Comparison of ENCODE assay signal across 12 cellular contexts in genomic region chr12:39623160-39623559, GRCh38. TPM values are rescaled to one million over a fixed set of nuclear protein-coding genes. Genes with fewer than 3 reads are reported as not detected.
A peak's percentile ranks its signal among the peaks of the same experiment; 100 is the strongest.
DNase-seq lines count a peak whose midpoint lies in the region; ATAC-seq and TF ChIP-seq lines count a peak whose summit lies in the region.
"Not testable (repeated sequence)": the region's sequence is repeated elsewhere in the genome, so short reads cannot be mapped to it uniquely, and the experiment has no call there.
"Had no signal": no experiment of that assay in that cellular context is flagged by ENCODE, and none has a peak within 500 bp of the region (broad histone marks: within the 10 kb centered on the region; RNA-seq: fewer than 3 reads in every experiment).

No MANE protein-coding gene starts in this region.

- not testable (repeated sequence) for H3K36me3 Mint-ChIP-seq in CD4-positive, alpha-beta T cell (ENCODE audit: low read depth); activated CD4-positive, alpha-beta T cell treated with anti-CD3 and anti-CD28 coated beads for 36 hours (ENCODE audit: low read depth)
- peaks cover 25% of the 10 kb centered on the region for H3K36me3 Mint-ChIP-seq in activated CD8-positive, alpha-beta T cell treated with anti-CD3 and anti-CD28 coated beads, Interleukin-2, amount 10 ng/mL, durations not matched to agents 7 days and 5 days (ENCODE audit: low read depth)
- H3K36me3 Mint-ChIP-seq in activated T-helper 2 cell treated with anti-CD3 and anti-CD28 coated beads, Interferon-gamma antibody, Interleukin-2, Interleukin-4, amounts not matched to agents 10 μg/mL and 5 μg/mL and 100 μg/mL, durations not matched to agents 14 hours and 24 hours and 36 hours (ENCODE audit: low read depth): peaks cover 10% of the 10 kb centered on the region

- H3K4me3 ChIP-seq in KMS-11 (IDR thresholded peaks at IDR 0.05; ENCODE audit: insufficient read depth, low read depth, low read length); effector memory CD4-positive, alpha-beta T cell (ENCODE audit: insufficient read depth, low read depth, low read length, poor library complexity, severe bottlenecking); spleen: not testable (repeated sequence)

- H3K4me2 ChIP-seq in KMS-11: peak overlapping the region; percentile 95

- not testable (repeated sequence) for H3K27me3 ChIP-seq in CD4-positive, alpha-beta T cell (ENCODE audit: control insufficient read depth, insufficient read depth, low read length); KMS-11 (ENCODE audit: insufficient read depth, low read depth); effector memory CD4-positive, alpha-beta T cell (replicated peaks; ENCODE audit: control insufficient read depth, insufficient read depth, low read length, poor library complexity, severe bottlenecking); spleen (replicated peaks in 1 of 7)

- intact Hi-C loops in CD4-positive, alpha-beta T cell (cut with DNase I, micrococcal nuclease): loop anchor here (5.0 to 10.0 kb wide), 3 partner anchors 59 to 181 kb away; partner anchors contain the start of gene KIF21A (in 1 of the 2)
- intact Hi-C loops in activated CD4-positive, alpha-beta T cell treated with anti-CD3 and anti-CD28 coated beads for 36 hours (cut with DNase I, micrococcal nuclease): loop anchor here (5.0 to 10.0 kb wide), 2 partner anchors 484 to 718 kb away; partner anchors contain the start of genes CPNE8 (in 1 of the 2) and SLC2A13 (in 1 of the 2)
- intact Hi-C loops in activated T-helper 2 cell treated with anti-CD3 and anti-CD28 coated beads, Interferon-gamma antibody, Interleukin-2, Interleukin-4, amounts not matched to agents 10 μg/mL and 5 μg/mL and 100 μg/mL, durations not matched to agents 14 hours and 24 hours and 36 hours (cut with micrococcal nuclease): loop anchor here (5.0 to 10.0 kb wide), 2 partner anchors 39 to 522 kb away; no protein-coding TSS in a partner anchor
- intact Hi-C loops in spleen (cut with DNase I; ENCODE audit: low total_unique reads): not testable (repeated sequence)

- not testable (repeated sequence) for H4K20me1 ChIP-seq in KMS-11 (ENCODE audit: insufficient read depth)

- ATAC-seq in CD4-positive, alpha-beta T cell (ENCODE audit: poor library complexity); activated CD4-positive, alpha-beta T cell treated with anti-CD3 and anti-CD28 coated beads for 36 hours; activated CD8-positive, alpha-beta T cell treated with anti-CD3 and anti-CD28 coated beads, Interleukin-2, amount 10 ng/mL, durations not matched to agents 7 days and 5 days: not testable (repeated sequence)

- CTCF ChIA-PET in CD4-positive, alpha-beta T cell (lab: Charles Lee): not testable (repeated sequence)
- CTCF ChIA-PET in activated CD4-positive, alpha-beta T cell treated with anti-CD3 and anti-CD28 coated beads for 36 hours (lab: Charles Lee): interaction anchor here (1.9 kb wide), 1 partner anchor 10 kb away, joined by 6 read pairs; no protein-coding TSS in a partner anchor
- CTCF ChIA-PET in activated CD8-positive, alpha-beta T cell treated with anti-CD3 and anti-CD28 coated beads, Interleukin-2, amount 10 ng/mL, durations not matched to agents 7 days and 5 days (lab: Charles Lee): interaction anchor here (1.9 kb wide), 1 partner anchor 68 kb away, joined by 5 read pairs; no protein-coding TSS in a partner anchor

- H3K4me1 Mint-ChIP-seq in CD4-positive, alpha-beta T cell (ENCODE audit: low read depth): peaks cover 41% of the 10 kb centered on the region
- H3K4me1 Mint-ChIP-seq in activated CD4-positive, alpha-beta T cell treated with anti-CD3 and anti-CD28 coated beads for 36 hours: peaks cover 62% of the 10 kb centered on the region
- H3K4me1 Mint-ChIP-seq in activated CD8-positive, alpha-beta T cell treated with anti-CD3 and anti-CD28 coated beads, Interleukin-2, amount 10 ng/mL, durations not matched to agents 7 days and 5 days (ENCODE audit: low read depth): peaks cover 55% of the 10 kb centered on the region
- H3K4me1 Mint-ChIP-seq in activated T-helper 2 cell treated with anti-CD3 and anti-CD28 coated beads, Interferon-gamma antibody, Interleukin-2, Interleukin-4, amounts not matched to agents 10 μg/mL and 5 μg/mL and 100 μg/mL, durations not matched to agents 14 hours and 24 hours and 36 hours (ENCODE audit: low read depth): peaks cover 39% of the 10 kb centered on the region

- H3K36me3 ChIP-seq in KMS-11 (ENCODE audit: insufficient read depth); effector memory CD4-positive, alpha-beta T cell (ENCODE audit: control insufficient read depth, insufficient read depth, low read length); spleen: not testable (repeated sequence)

- H2AFZ ChIP-seq in KMS-11 (ENCODE audit: low read depth): peak overlapping the region; percentile 35; the same call in 1 of the 2 replicates

- DNase-seq in CD4-positive, alpha-beta T cell; activated CD4-positive, alpha-beta T cell treated with anti-CD3 and anti-CD28 coated beads for 36 hours; activated CD8-positive, alpha-beta T cell treated with anti-CD3 and anti-CD28 coated beads, Interleukin-2, amount 10 ng/mL, durations not matched to agents 7 days and 5 days; activated T-helper 2 cell treated with anti-CD3 and anti-CD28 coated beads, Interferon-gamma antibody, Interleukin-2, Interleukin-4, amounts not matched to agents 10 μg/mL and 5 μg/mL and 100 μg/mL, durations not matched to agents 14 hours and 24 hours and 36 hours (ENCODE audit: low spot score); effector memory CD4-positive, alpha-beta T cell: not testable (repeated sequence)
- peak; percentile 47 for DNase-seq in spleen

- H3K79me2 ChIP-seq in KMS-11 (ENCODE audit: insufficient read depth, low read depth): peaks cover 16% of the 10 kb centered on the region

- H3K9ac ChIP-seq in KMS-11: not testable (repeated sequence)

- H3K9me3 ChIP-seq in CD4-positive, alpha-beta T cell (ENCODE audit: control insufficient read depth, low read length); effector memory CD4-positive, alpha-beta T cell (ENCODE audit: control insufficient read depth, low read length); spleen: not testable (repeated sequence)

- H3K4me1 ChIP-seq in KMS-11 (ENCODE audit: low read depth, poor library complexity, severe bottlenecking) (peaks cover 34% of the 10 kb centered on the region), spleen (peaks cover 0 to 30% (median 20%) of the 10 kb centered on the region in 6 donors)
- peaks cover 22% of the 10 kb centered on the region for H3K4me1 ChIP-seq in effector memory CD4-positive, alpha-beta T cell (ENCODE audit: control insufficient read depth, insufficient read depth, low read length, poor library complexity, severe bottlenecking)

- H3K27ac ChIP-seq in CD4-positive, alpha-beta T cell (ENCODE audit: low read depth, low read length): peak overlapping the region; percentile 89
- H3K27ac ChIP-seq in KMS-11 (peak overlapping the region; percentile 89; the same call in 1 of the 2 replicates), spleen (peak overlapping the region in 6 of 8 donors; percentile 21 to 90 (median 86))
- H3K27ac ChIP-seq in effector memory CD4-positive, alpha-beta T cell (ENCODE audit: insufficient read depth, low read length, poor library complexity, severe bottlenecking): peak overlapping the region; percentile 88

- 94 to 98% (median 94%) methylated on average over 10 of the region's 10 CpGs for WGBS in spleen, 5 donors

- not testable (repeated sequence) for TF ChIP-seq POLR2A in spleen (IDR thresholded peaks at IDR 0.05)

- POLR2A ChIA-PET in CD4-positive, alpha-beta T cell (lab: Charles Lee): interaction anchor here (0.8 kb wide), 1 partner anchor 10 kb away, joined by 3 read pairs; no protein-coding TSS in a partner anchor
- POLR2A ChIA-PET in activated CD4-positive, alpha-beta T cell treated with anti-CD3 and anti-CD28 coated beads for 36 hours (lab: Charles Lee); activated CD8-positive, alpha-beta T cell treated with anti-CD3 and anti-CD28 coated beads, Interleukin-2, amount 10 ng/mL, durations not matched to agents 7 days and 5 days (lab: Charles Lee): not testable (repeated sequence)

- H3K4me3 Mint-ChIP-seq in CD4-positive, alpha-beta T cell; activated CD4-positive, alpha-beta T cell treated with anti-CD3 and anti-CD28 coated beads for 36 hours; activated CD8-positive, alpha-beta T cell treated with anti-CD3 and anti-CD28 coated beads, Interleukin-2, amount 10 ng/mL, durations not matched to agents 7 days and 5 days; activated T-helper 2 cell treated with anti-CD3 and anti-CD28 coated beads, Interferon-gamma antibody, Interleukin-2, Interleukin-4, amounts not matched to agents 10 μg/mL and 5 μg/mL and 100 μg/mL, durations not matched to agents 14 hours and 24 hours and 36 hours (ENCODE audit: low read depth): not testable (repeated sequence)

- not testable (repeated sequence) for H3K27me3 Mint-ChIP-seq in CD4-positive, alpha-beta T cell; activated CD4-positive, alpha-beta T cell treated with anti-CD3 and anti-CD28 coated beads for 36 hours; activated CD8-positive, alpha-beta T cell treated with anti-CD3 and anti-CD28 coated beads, Interleukin-2, amount 10 ng/mL, durations not matched to agents 7 days and 5 days (ENCODE audit: low read depth); activated T-helper 2 cell treated with anti-CD3 and anti-CD28 coated beads, Interferon-gamma antibody, Interleukin-2, Interleukin-4, amounts not matched to agents 10 μg/mL and 5 μg/mL and 100 μg/mL, durations not matched to agents 14 hours and 24 hours and 36 hours (ENCODE audit: low read depth)

- TF ChIP-seq CTCF in CD4-positive, alpha-beta T cell (IDR thresholded peaks at IDR 0.05); KMS-11 (conservative IDR thresholded peaks at IDR 0.05; ENCODE audit: low read depth, low read length); spleen (IDR thresholded peaks at IDR 0.05 in 8 of 11, conservative IDR thresholded peaks at IDR 0.05 in 3 of 11): not testable (repeated sequence)

- not testable (repeated sequence) for H3K9me3 Mint-ChIP-seq in CD4-positive, alpha-beta T cell; activated CD4-positive, alpha-beta T cell treated with anti-CD3 and anti-CD28 coated beads for 36 hours (ENCODE audit: low read depth); activated CD8-positive, alpha-beta T cell treated with anti-CD3 and anti-CD28 coated beads, Interleukin-2, amount 10 ng/mL, durations not matched to agents 7 days and 5 days (ENCODE audit: insufficient read depth); activated T-helper 2 cell treated with anti-CD3 and anti-CD28 coated beads, Interferon-gamma antibody, Interleukin-2, Interleukin-4, amounts not matched to agents 10 μg/mL and 5 μg/mL and 100 μg/mL, durations not matched to agents 14 hours and 24 hours and 36 hours

- H3K27ac Mint-ChIP-seq in CD4-positive, alpha-beta T cell: not testable (repeated sequence)
- H3K27ac Mint-ChIP-seq in activated CD4-positive, alpha-beta T cell treated with anti-CD3 and anti-CD28 coated beads for 36 hours: peak overlapping the region; percentile 93
- peak overlapping the region; percentile 90 for H3K27ac Mint-ChIP-seq in activated CD8-positive, alpha-beta T cell treated with anti-CD3 and anti-CD28 coated beads, Interleukin-2, amount 10 ng/mL, durations not matched to agents 7 days and 5 days
- H3K27ac Mint-ChIP-seq in activated T-helper 2 cell treated with anti-CD3 and anti-CD28 coated beads, Interferon-gamma antibody, Interleukin-2, Interleukin-4, amounts not matched to agents 10 μg/mL and 5 μg/mL and 100 μg/mL, durations not matched to agents 14 hours and 24 hours and 36 hours: peak overlapping the region; percentile 94

RNA-seq across cellular contexts. Expression of gene ABCD2, which starts 3.6 kb away (rescaled TPM):
- total RNA-seq in CD4-positive, alpha-beta T cell: 1 to 10 TPM; 1.6 to 2.2 TPM
- total RNA-seq in activated CD4-positive, alpha-beta T cell treated with anti-CD3 and anti-CD28 coated beads for 36 hours: 1 to 10 TPM; 2.1 to 2.3 TPM
- total RNA-seq in activated CD8-positive, alpha-beta T cell treated with anti-CD3 and anti-CD28 coated beads, Interleukin-2, amount 10 ng/mL, durations not matched to agents 7 days and 5 days: 10 to 100 TPM; 22.5 to 24.4 TPM
- 5.8 TPM in 2 replicates for total RNA-seq in activated T-helper 2 cell treated with anti-CD3 and anti-CD28 coated beads, Interferon-gamma antibody, Interleukin-2, Interleukin-4, amounts not matched to agents 10 μg/mL and 5 μg/mL and 100 μg/mL, durations not matched to agents 14 hours and 24 hours and 36 hours
- 1 to 10 TPM; 1.7 to 3.4 (median 2.6) TPM for total RNA-seq in spleen
- polyA plus RNA-seq in spleen: under 1 TPM; 0.38 to 0.44 (median 0.41) TPM
- total RNA-seq: A172, A673, H1, H7 had no signal
- polyA plus RNA-seq: GM23248, H1 had no signal
